In genomic region chr17:75047398-75048098, GRCh38 we compare ENCODE assay signal across 8 cellular contexts. TPM values are rescaled to one million over a fixed set of nuclear protein-coding genes. Genes with fewer than 3 reads are reported as not detected.
A peak's percentile ranks its signal among the peaks of the same experiment; 100 is the strongest.
DNase-seq lines count a peak whose midpoint lies in the region; ATAC-seq and TF ChIP-seq lines count a peak whose summit lies in the region.

No MANE protein-coding gene starts in this region.

- peak overlapping the region; percentile 42 for H2AFZ ChIP-seq in KMS-11 (ENCODE audit: low read depth)

- H3K9me3 ChIP-seq in psoas muscle: no peaks in the 10 kb centered on the region

- TF ChIP-seq CTCF in BJ (IDR thresholded peaks at IDR 0.05; ENCODE audit: insufficient read depth, low read depth, low read length) (no peak), GM20000 (IDR thresholded peaks at IDR 0.05; ENCODE audit: extremely low read depth, missing control alignments) (no peak), KMS-11 (conservative IDR thresholded peaks at IDR 0.05; ENCODE audit: low read depth, low read length) (no peak), psoas muscle (IDR thresholded peaks at IDR 0.05) (no peak)

- H4K20me1 ChIP-seq in KMS-11 (ENCODE audit: insufficient read depth): no peaks in the 10 kb centered on the region

- H3K9ac ChIP-seq in KMS-11: peak overlapping the region; percentile 56; the same call in 1 of the 2 replicates

- DNase-seq in BJ (ENCODE audit: low read depth) (no peak), GM20000 (ENCODE audit: low spot score) (peak; percentile 45), left cardiac atrium (peak; percentile 61), psoas muscle (peak; percentile 56 to 72), NCI-H446 (lab: John Stamatoyannopoulos, UW) (no peak), NCI-H1048 (lab: John Stamatoyannopoulos, UW) (no peak)
- peak; percentile 34 for DNase-seq in activated naive CD4-positive, alpha-beta T cell treated with anti-CD3 and anti-CD28 coated beads, Interleukin-2, amount 50 U/mL, for 16 hours

- H3K27me3 ChIP-seq in BJ (ENCODE audit: control insufficient read depth, insufficient read depth, low read length) (no peaks in the 10 kb centered on the region), KMS-11 (ENCODE audit: insufficient read depth, low read depth) (no peaks in the 10 kb centered on the region), psoas muscle (ENCODE audit: insufficient read depth in 3 of 3, low read length in 2 of 3) (no peaks in the 10 kb centered on the region)

- H3K4me2 ChIP-seq in KMS-11: peak overlapping the region; percentile 59

- H3K79me2 ChIP-seq in KMS-11 (ENCODE audit: insufficient read depth, low read depth): peaks cover 32% of the 10 kb centered on the region; the same call in 1 of the 2 replicates

- WGBS in psoas muscle, 3 donors: 0 to 2% (median 1%) methylated on average over 20 to 38 of the region's 38 CpGs

- H3K36me3 ChIP-seq in BJ (ENCODE audit: control insufficient read depth, insufficient read depth, low read length): peaks cover 1% of the 10 kb centered on the region; the same call in 1 of the 2 replicates
- H3K36me3 ChIP-seq in KMS-11 (ENCODE audit: insufficient read depth): peaks cover under 1% of the 10 kb centered on the region; the same call in 1 of the 2 replicates
- H3K36me3 ChIP-seq in psoas muscle (ENCODE audit: insufficient read depth in 1 of 2, low read depth in 1 of 2): peaks cover 3 to 35% of the 10 kb centered on the region in 2 donors

- H3K4me1 ChIP-seq in KMS-11 (ENCODE audit: low read depth, poor library complexity, severe bottlenecking) (peaks cover 30% of the 10 kb centered on the region), psoas muscle (peaks cover 21% of the 10 kb centered on the region)

- H3K4me3 ChIP-seq in BJ (ENCODE audit: low read depth, low read length) (peak overlapping the region; percentile 100), KMS-11 (IDR thresholded peaks at IDR 0.05; ENCODE audit: insufficient read depth, low read depth, low read length) (no peak overlapping the region), psoas muscle (peak overlapping the region; percentile 95)

- no peak for ATAC-seq in left cardiac atrium
- no peak for ATAC-seq in psoas muscle

- H3K27ac ChIP-seq in KMS-11: no peak overlapping the region
- H3K27ac ChIP-seq in psoas muscle: peak overlapping the region; percentile 97

- intact Hi-C loops in left cardiac atrium (cut with DNase I): no loop called here
- intact Hi-C loops in psoas muscle (cut with DNase I): loop anchor here in 1 of 2 donors (5.0 kb wide), 1 partner anchor 155 kb away; no protein-coding TSS in a partner anchor

- POLR2A ChIA-PET in BJ (lab: Charles Lee): interaction anchor here (1.2 kb wide), 1 partner anchor 12 kb away, joined by 3 read pairs; no protein-coding TSS in a partner anchor

- CTCF ChIA-PET in BJ (lab: Yijun Ruan, JAX): interaction anchor here (0.6 to 3.6 kb wide), 8 partner anchors 9 to 89 kb away, joined by 3 to 17 read pairs (median 6); partner anchors contain the start of gene NT5C

RNA-seq across cellular contexts. Expression of gene KCTD2, which starts 0.5 kb away (rescaled TPM):
- 23.5 and 28.0 TPM in 2 replicates for polyA plus RNA-seq in BJ (2011; rRNA removed)
- 11.1 and 17.3 TPM in 2 replicates for polyA minus RNA-seq in BJ (2011; rRNA and poly(A)+ RNA removed)
- total RNA-seq in left cardiac atrium: 10 to 100 TPM; 21.4 to 26.2 TPM
- 10 to 100 TPM; 29.2 to 38.7 (median 35.2) TPM for total RNA-seq in psoas muscle
- polyA plus RNA-seq in psoas muscle: 10 to 100 TPM; 26.9 to 71.2 (median 29.7) TPM

RNA-seq across cellular contexts. Expression of gene ATP5PD, which starts 0.8 kb away (rescaled TPM):
- polyA plus RNA-seq in BJ (2011; rRNA removed): 160 and 304 TPM in 2 replicates
- polyA minus RNA-seq in BJ (2011; rRNA and poly(A)+ RNA removed): 71.0 and 110 TPM in 2 replicates
- 100 to 1,000 TPM; 676 to 729 TPM for total RNA-seq in left cardiac atrium
- 100 to 1,000 TPM; 409 to 577 (median 500) TPM for total RNA-seq in psoas muscle
- polyA plus RNA-seq in psoas muscle: 100 to 1,000 TPM; 619 to 931 (median 653) TPM

RNA-seq across cellular contexts. Expression of gene MRPL58, which starts 35.1 kb away (rescaled TPM):
- polyA plus RNA-seq in BJ (2011; rRNA removed) (44.2 and 50.8 TPM in 2 replicates), psoas muscle (10 to 100 TPM; 64.1 to 80.6 (median 76.2) TPM)
- 10.0 and 14.7 TPM in 2 replicates for polyA minus RNA-seq in BJ (2011; rRNA and poly(A)+ RNA removed)
- total RNA-seq in left cardiac atrium (10 to 100 TPM; 38.1 to 46.7 TPM), psoas muscle (10 to 100 TPM; 50.4 to 70.6 (median 59.2) TPM)

RNA-seq across cellular contexts. Expression of gene SLC16A5, which starts 40.2 kb away (rescaled TPM):
- polyA plus RNA-seq in BJ (2011; rRNA removed) (8.7 and 18.3 TPM in 2 replicates), psoas muscle (1 to 10 TPM; 1.2 to 4.5 (median 3.8) TPM)
- polyA minus RNA-seq in BJ (2011; rRNA and poly(A)+ RNA removed): 12.5 and 12.8 TPM in 2 replicates
- total RNA-seq in left cardiac atrium (10 to 100 TPM in 1 of 2 donors, 1 to 10 TPM in 1; 7.2 to 14.3 TPM), psoas muscle (10 to 100 TPM in 1 of 4 donors, 1 to 10 TPM in 3; 5.6 to 10.7 (median 8.1) TPM)

Comparison
In these comparisons a context has a peak if more than half of its experiments do, and no peak if none do; other contexts are left out.
1. DNase-seq: peak in GM20000 (single experiment), activated naive CD4-positive, alpha-beta T cell treated with anti-CD3 and anti-CD28 coated beads, Interleukin-2, amount 50 U/mL, for 16 hours (single experiment), left cardiac atrium (single experiment) and psoas muscle (2 of 2); none in BJ (single experiment), NCI-H446 (0 of 2) and NCI-H1048 (single experiment).